15 cellular contexts compared by ENCODE assay signal in the genomic region with DNA sequence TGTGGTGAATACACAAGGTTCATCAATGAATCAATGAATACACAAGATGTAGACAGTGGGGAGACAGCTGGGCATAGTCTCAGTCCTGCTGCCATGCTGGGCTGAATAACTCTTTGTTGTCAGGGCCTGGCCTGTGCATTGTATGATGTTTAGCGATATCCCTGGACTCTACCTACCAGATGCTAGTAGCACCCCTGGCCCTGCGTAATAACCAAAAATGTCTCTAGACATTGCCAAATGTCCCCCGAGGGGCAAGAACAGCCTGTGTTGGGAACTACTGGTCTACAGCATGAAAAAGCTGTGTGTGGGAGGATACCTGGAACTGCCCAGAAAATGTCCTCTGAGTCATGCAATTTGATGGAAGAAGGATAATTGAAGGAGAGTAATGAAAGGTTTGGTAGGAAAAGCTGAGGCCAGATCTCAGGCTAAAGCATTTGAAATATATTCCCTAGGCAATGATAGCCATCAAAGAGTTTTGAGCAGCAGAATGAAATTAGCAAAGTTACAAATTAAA.
DNase-seq lines count a peak whose midpoint lies in the region; ATAC-seq and TF ChIP-seq lines count a peak whose summit lies in the region.
"Had no signal": no experiment of that assay in that cellular context is flagged by ENCODE, and none has a peak within 500 bp of the region (broad histone marks: within the 10 kb centered on the region; RNA-seq: fewer than 3 reads in every experiment).

No MANE protein-coding gene starts in this region.

- POLR2A ChIA-PET in naive thymus-derived CD8-positive, alpha-beta T cell (lab: Charles Lee) = no interaction called here

- ATAC-seq in naive thymus-derived CD8-positive, alpha-beta T cell = no peak
- ATAC-seq: activated CD8-positive, alpha-beta T cell treated with anti-CD3 and anti-CD28 coated beads for 36 hours had no signal

- TF ChIP-seq CTCF in chondrocyte (IDR thresholded peaks at IDR 0.05) = no peak
- no peak for TF ChIP-seq CTCF in nephron progenitor cell (IDR thresholded peaks at IDR 0.05)
- no peak for TF ChIP-seq CTCF in progenitor cell of endocrine pancreas (IDR thresholded peaks at IDR 0.05; ENCODE audit: unreplicated experiment)

- H3K27me3 Mint-ChIP-seq in chondrocyte (ENCODE audit: low read depth) = no peaks in the 10 kb centered on the region
- no peaks in the 10 kb centered on the region for H3K27me3 Mint-ChIP-seq in nephron progenitor cell (ENCODE audit: low read depth, poor library complexity)
- H3K27me3 Mint-ChIP-seq in progenitor cell of endocrine pancreas = no peaks in the 10 kb centered on the region
- peaks cover 0 to 22% (median 9%) of the 10 kb centered on the region in 5 donors for H3K27me3 Mint-ChIP-seq in naive thymus-derived CD8-positive, alpha-beta T cell

- H3K36me3 Mint-ChIP-seq in chondrocyte (ENCODE audit: low read depth) = peaks cover 2% of the 10 kb centered on the region
- peaks cover 5% of the 10 kb centered on the region for H3K36me3 Mint-ChIP-seq in nephron progenitor cell (ENCODE audit: low read depth)
- no peaks in the 10 kb centered on the region for H3K36me3 Mint-ChIP-seq in progenitor cell of endocrine pancreas (ENCODE audit: insufficient read depth)
- H3K36me3 Mint-ChIP-seq in naive thymus-derived CD8-positive, alpha-beta T cell = no peaks in the 10 kb centered on the region
- H3K36me3 Mint-ChIP-seq: activated naive CD4-positive, alpha-beta T cell treated with anti-CD3 and anti-CD28 coated beads, Interleukin-2, amount 10 ng/mL, durations not matched to agents 7 days and 5 days; CD8-positive, alpha-beta memory T cell had no signal

- DNase-seq in EH (ENCODE audit: low read depth) = peak; percentile 65
- DNase-seq in NCI-H146 treated with DMSO at 0.1 percent for 48 hours (lab: John Stamatoyannopoulos, UW; ENCODE audit: unreplicated experiment) = peak; percentile 9
- DNase-seq in chondrocyte (ENCODE audit: low spot score) = no peak
- DNase-seq in nephron progenitor cell = no peak
- DNase-seq in progenitor cell of endocrine pancreas (ENCODE audit: low spot score, unreplicated experiment) = no peak
- no peak for DNase-seq in NCI-H82 (lab: John Stamatoyannopoulos, UW)
- DNase-seq in GDM1 (lab: John Stamatoyannopoulos, UW) = no peak
- DNase-seq in naive thymus-derived CD8-positive, alpha-beta T cell = no peak
- DNase-seq: activated CD8-positive, alpha-beta T cell treated with anti-CD3 and anti-CD28 coated beads for 36 hours; activated naive CD4-positive, alpha-beta T cell treated with anti-CD3 and anti-CD28 coated beads, Interleukin-2, amount 10 ng/mL, durations not matched to agents 7 days and 5 days; CD8-positive, alpha-beta memory T cell; heart right ventricle; NCI-H187; stimulated activated CD4-positive, alpha-beta T cell treated with anti-CD3 and anti-CD28 coated beads, Interleukin-4, amount 100 ng/mL, for 24 hours; stomach had no signal

- H3K4me3 Mint-ChIP-seq in chondrocyte (ENCODE audit: unreplicated experiment) = no peak overlapping the region
- H3K4me3 Mint-ChIP-seq in nephron progenitor cell = peak overlapping the region; percentile 14
- H3K4me3 Mint-ChIP-seq in progenitor cell of endocrine pancreas (ENCODE audit: low read depth) = no peak overlapping the region
- H3K4me3 Mint-ChIP-seq in naive thymus-derived CD8-positive, alpha-beta T cell = no peak overlapping the region
- H3K4me3 Mint-ChIP-seq: activated CD8-positive, alpha-beta T cell treated with anti-CD3 and anti-CD28 coated beads for 36 hours; activated naive CD4-positive, alpha-beta T cell treated with anti-CD3 and anti-CD28 coated beads, Interleukin-2, amount 10 ng/mL, durations not matched to agents 7 days and 5 days; CD8-positive, alpha-beta memory T cell had no signal

- H3K27ac Mint-ChIP-seq in chondrocyte (ENCODE audit: unreplicated experiment) = peak overlapping the region; percentile 94
- peak overlapping the region; percentile 97 for H3K27ac Mint-ChIP-seq in nephron progenitor cell
- H3K27ac Mint-ChIP-seq in progenitor cell of endocrine pancreas = no peak overlapping the region
- no peak overlapping the region for H3K27ac Mint-ChIP-seq in naive thymus-derived CD8-positive, alpha-beta T cell
- H3K27ac Mint-ChIP-seq: activated CD8-positive, alpha-beta T cell treated with anti-CD3 and anti-CD28 coated beads for 36 hours; activated naive CD4-positive, alpha-beta T cell treated with anti-CD3 and anti-CD28 coated beads, Interleukin-2, amount 10 ng/mL, durations not matched to agents 7 days and 5 days had no signal

- H3K9me3 Mint-ChIP-seq in chondrocyte (ENCODE audit: low read depth) (peaks cover 4% of the 10 kb centered on the region), nephron progenitor cell (peaks cover 4% of the 10 kb centered on the region), progenitor cell of endocrine pancreas (ENCODE audit: low read depth) (peaks cover 3% of the 10 kb centered on the region)
- H3K9me3 Mint-ChIP-seq in naive thymus-derived CD8-positive, alpha-beta T cell = peaks cover 0 to 3% (median 0%) of the 10 kb centered on the region in 9 donors
- H3K9me3 Mint-ChIP-seq: activated CD8-positive, alpha-beta T cell treated with anti-CD3 and anti-CD28 coated beads for 36 hours; activated naive CD4-positive, alpha-beta T cell treated with anti-CD3 and anti-CD28 coated beads, Interleukin-2, amount 10 ng/mL, durations not matched to agents 7 days and 5 days; CD8-positive, alpha-beta memory T cell had no signal

- H3K4me1 Mint-ChIP-seq in chondrocyte (ENCODE audit: low read depth) = peaks cover 90% of the 10 kb centered on the region
- H3K4me1 Mint-ChIP-seq in nephron progenitor cell = peaks cover 70% of the 10 kb centered on the region
- peaks cover 6% of the 10 kb centered on the region for H3K4me1 Mint-ChIP-seq in progenitor cell of endocrine pancreas (ENCODE audit: low read depth)
- no peaks in the 10 kb centered on the region for H3K4me1 Mint-ChIP-seq in naive thymus-derived CD8-positive, alpha-beta T cell
- H3K4me1 Mint-ChIP-seq: activated naive CD4-positive, alpha-beta T cell treated with anti-CD3 and anti-CD28 coated beads, Interleukin-2, amount 10 ng/mL, durations not matched to agents 7 days and 5 days; CD8-positive, alpha-beta memory T cell had no signal

Comparison
In these comparisons a context has a peak if more than half of its experiments do, and no peak if none do; other contexts are left out.
1. DNase-seq: peak in EH (single experiment) and NCI-H146 treated with DMSO at 0.1 percent for 48 hours (single experiment); none in chondrocyte (single experiment), nephron progenitor cell (single experiment), progenitor cell of endocrine pancreas (single experiment), NCI-H82 (single experiment), GDM1 (single experiment) and naive thymus-derived CD8-positive, alpha-beta T cell (0 of 10).
2. H3K27ac Mint-ChIP-seq: peak in chondrocyte (single experiment) and nephron progenitor cell (single experiment); none in progenitor cell of endocrine pancreas (single experiment) and naive thymus-derived CD8-positive, alpha-beta T cell (0 of 10).